1 cellular context compared by ENCODE assay signal in genomic region chr1:25913166-25913565, GRCh38.
TF ChIP-seq lines count a peak whose summit lies in the region.

No MANE protein-coding gene starts in this region.

TF ChIP-seq in IMR-90, 13 proteins besides CTCF, POLR2A, EP300 and RAD21:
- TF ChIP-seq SMC3 (IDR thresholded peaks at IDR 0.05; ENCODE audit: low read depth, low read length) (no peak), BHLHE40 (IDR thresholded peaks at IDR 0.05; ENCODE audit: low read depth, low read length) (no peak), CEBPB (IDR thresholded peaks at IDR 0.05; ENCODE audit: low read depth, low read length) (no peak), MAFK (IDR thresholded peaks at IDR 0.05; ENCODE audit: low read depth, low read length) (no peak), MXI1 (IDR thresholded peaks at IDR 0.05; ENCODE audit: borderline replicate concordance, low read depth, low read length) (no peak), MAZ (IDR thresholded peaks at IDR 0.05; ENCODE audit: borderline replicate concordance, low read depth, low read length) (no peak), FOS (IDR thresholded peaks at IDR 0.05; ENCODE audit: low read depth, low read length) (no peak), RFX5 (IDR thresholded peaks at IDR 0.05; ENCODE audit: low read depth, low read length) (no peak), NFE2L2 (IDR thresholded peaks at IDR 0.05; ENCODE audit: low read depth, low read length) (no peak), ELK1 (IDR thresholded peaks at IDR 0.05; ENCODE audit: borderline replicate concordance, low read depth, low read length) (no peak), USF2 (IDR thresholded peaks at IDR 0.05; ENCODE audit: low read depth, low read length) (no peak), RCOR1 (IDR thresholded peaks at IDR 0.05; ENCODE audit: insufficient replicate concordance, low read length) (no peak), CHD1 (IDR thresholded peaks at IDR 0.05; ENCODE audit: low read depth, low read length) (no peak)
